8 cellular contexts compared by ENCODE assay signal in the genomic region with DNA sequence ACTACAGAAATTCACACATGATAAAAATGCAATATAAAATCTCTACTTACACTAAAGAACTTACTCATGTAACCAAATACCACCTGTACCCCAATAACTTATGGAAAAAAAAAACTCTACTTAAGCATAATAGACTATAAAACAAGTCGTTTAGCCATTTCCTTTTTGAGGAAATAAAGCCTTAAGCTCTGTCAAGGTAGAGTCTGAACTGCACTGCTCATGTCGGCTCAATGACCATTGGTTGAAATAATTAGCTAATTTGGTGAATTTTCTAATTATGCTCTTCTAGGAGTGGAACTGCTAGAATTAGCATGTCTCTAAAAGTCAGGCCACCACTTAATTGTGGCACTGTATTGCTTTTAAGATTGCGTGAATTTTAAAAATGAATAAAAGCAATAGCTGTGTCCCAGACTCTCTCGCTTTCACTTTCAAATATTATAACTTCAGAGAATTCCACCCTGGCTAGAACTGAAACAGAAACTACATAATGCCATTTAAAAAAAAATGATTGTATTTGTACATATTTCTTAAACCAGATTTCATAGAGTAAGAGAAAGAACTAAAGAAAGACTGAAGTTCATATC.
DNase-seq lines count a peak whose midpoint lies in the region; ATAC-seq and TF ChIP-seq lines count a peak whose summit lies in the region.

No MANE protein-coding gene starts in this region.

- no peaks in the 10 kb centered on the region for H3K27me3 ChIP-seq in duodenal mucosa (ENCODE audit: control insufficient read depth in 1 of 2, insufficient read depth in 2 of 2, low read length in 2 of 2)
- H3K27me3 ChIP-seq in gastrocnemius medialis, result no peaks in the 10 kb centered on the region
- no peaks in the 10 kb centered on the region for H3K27me3 ChIP-seq in MG63

- in situ Hi-C loops in gastrocnemius medialis (cut with MboI; ENCODE audit: low sequenced_read_pairs in 4 of 4), result loop anchor here in 1 of 4 donors (10.0 kb wide), 1 partner anchor 196 kb away; a partner anchor contains a TSS

- intact Hi-C loops in gastrocnemius medialis (cut with DNase I; ENCODE audit: low total_unique reads), result no loop called here

- peaks cover 14 to 44% of the 10 kb centered on the region in 2 donors for H3K4me1 ChIP-seq in duodenal mucosa (ENCODE audit: control insufficient read depth in 1 of 2, insufficient read depth in 2 of 2, low read length in 2 of 2)
- peaks cover 0 to 4% of the 10 kb centered on the region in 2 donors for H3K4me1 ChIP-seq in gastrocnemius medialis

- H3K9ac ChIP-seq in duodenal mucosa (ENCODE audit: low read depth in 1 of 2, low read length in 2 of 2), result peak overlapping the region; percentile 48 to 58

- TF ChIP-seq CTCF in gastrocnemius medialis (IDR thresholded peaks at IDR 0.05 in 4 of 5, conservative IDR thresholded peaks at IDR 0.05 in 1 of 5), result no peak

- H3K36me3 ChIP-seq in duodenal mucosa (ENCODE audit: control insufficient read depth in 1 of 2, insufficient read depth in 2 of 2, low read length in 2 of 2) (peaks cover 0 to 17% of the 10 kb centered on the region in 2 donors), gastrocnemius medialis (no peaks in the 10 kb centered on the region), MG63 (no peaks in the 10 kb centered on the region)

- ATAC-seq in GM19395 (IDR thresholded peaks at IDR 0.05; ENCODE audit: unreplicated experiment) (peak; percentile 77), HG03575 (IDR thresholded peaks at IDR 0.05; ENCODE audit: extremely low read depth, insufficient number of reproducible peaks, low FRiP score, unreplicated experiment) (peak; percentile 61), gastrocnemius medialis (no peak)

- H3K27ac ChIP-seq in duodenal mucosa (ENCODE audit: low read depth, low read length) (no peak overlapping the region), gastrocnemius medialis (peak overlapping the region in 2 of 4 donors; percentile 0 to 10)

- peak overlapping the region; percentile 64 to 67 for H3K4me3 ChIP-seq in duodenal mucosa (ENCODE audit: low read depth in 1 of 2, low read length in 2 of 2)
- peak overlapping the region in 3 of 4 donors; percentile 5 to 32 (median 30) for H3K4me3 ChIP-seq in gastrocnemius medialis
- no peak overlapping the region for H3K4me3 ChIP-seq in MG63

- H3K9me3 ChIP-seq in duodenal mucosa (ENCODE audit: control insufficient read depth in 1 of 2, low read length in 2 of 2), result no peaks in the 10 kb centered on the region
- no peaks in the 10 kb centered on the region for H3K9me3 ChIP-seq in gastrocnemius medialis
- no peaks in the 10 kb centered on the region for H3K9me3 ChIP-seq in MG63

- no peak for TF ChIP-seq POLR2A in gastrocnemius medialis (IDR thresholded peaks at IDR 0.05)

- DNase-seq in gastrocnemius medialis, result no peak
- no peak for DNase-seq in MG63
- DNase-seq in AG08396 (ENCODE audit: low spot score), result no peak
- DNase-seq in DMS 273 (lab: John Stamatoyannopoulos, UW; ENCODE audit: unreplicated experiment), result no peak
- no peak for DNase-seq in NCI-H510A (lab: John Stamatoyannopoulos, UW)

Comparison
In these comparisons a context has a peak if more than half of its experiments do, and no peak if none do; other contexts are left out.
1. ATAC-seq: peak in GM19395 (single experiment) and HG03575 (single experiment); none in gastrocnemius medialis (0 of 2).